1 cellular context compared by ENCODE assay signal in the genomic region with DNA sequence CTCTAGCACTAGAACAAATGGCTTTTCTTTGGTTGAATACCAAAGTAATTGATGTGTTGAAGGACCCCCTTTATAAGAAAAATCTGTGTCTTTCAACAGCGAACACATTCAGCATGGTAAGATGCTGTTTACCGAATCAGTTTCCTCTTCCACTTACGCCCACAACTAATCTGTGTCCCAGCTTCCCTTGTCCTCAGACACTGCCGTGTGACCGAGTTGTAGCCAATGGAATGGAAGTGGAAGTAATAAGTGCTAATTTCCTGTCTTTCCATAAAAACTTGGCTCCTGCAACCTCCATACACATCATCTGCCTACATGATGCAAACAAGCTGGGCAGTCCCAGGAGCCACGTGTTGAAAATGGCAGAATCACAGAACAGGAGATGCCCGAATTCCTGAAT.
TF ChIP-seq lines count a peak whose summit lies in the region.

No MANE protein-coding gene starts in this region.

TF ChIP-seq in HepG2, 621 proteins besides CTCF, POLR2A, EP300 and RAD21:
- TF ChIP-seq NAIF1 (CRISPR knock-in tag; IDR thresholded peaks at IDR 0.05; ENCODE audit: borderline replicate concordance) = no peak
- no peak for TF ChIP-seq MAFK (conservative IDR thresholded peaks at IDR 0.05 in 1 of 2, IDR thresholded peaks at IDR 0.05 in 1 of 2; ENCODE audit: low read length in 2 of 2)
- no peak for TF ChIP-seq FOSL2 (CRISPR knock-in tag; IDR thresholded peaks at IDR 0.05)
- TF ChIP-seq, protein P1, sequence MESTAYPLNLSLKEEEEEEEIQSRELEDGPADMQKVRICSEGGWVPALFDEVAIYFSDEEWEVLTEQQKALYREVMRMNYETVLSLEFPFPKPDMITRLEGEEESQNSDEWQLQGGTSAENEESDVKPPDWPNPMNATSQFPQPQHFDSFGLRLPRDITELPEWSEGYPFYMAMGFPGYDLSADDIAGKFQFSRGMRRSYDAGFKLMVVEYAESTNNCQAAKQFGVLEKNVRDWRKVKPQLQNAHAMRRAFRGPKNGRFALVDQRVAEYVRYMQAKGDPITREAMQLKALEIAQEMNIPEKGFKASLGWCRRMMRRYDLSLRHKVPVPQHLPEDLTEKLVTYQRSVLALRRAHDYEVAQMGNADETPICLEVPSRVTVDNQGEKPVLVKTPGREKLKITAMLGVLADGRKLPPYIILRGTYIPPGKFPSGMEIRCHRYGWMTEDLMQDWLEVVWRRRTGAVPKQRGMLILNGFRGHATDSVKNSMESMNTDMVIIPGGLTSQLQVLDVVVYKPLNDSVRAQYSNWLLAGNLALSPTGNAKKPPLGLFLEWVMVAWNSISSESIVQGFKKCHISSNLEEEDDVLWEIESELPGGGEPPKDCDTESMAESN (CRISPR knock-in tag; conservative IDR thresholded peaks at IDR 0.05) = no peak
TF ChIP-seq in HepG2: peak in this region for 0.
